In the genomic region with DNA sequence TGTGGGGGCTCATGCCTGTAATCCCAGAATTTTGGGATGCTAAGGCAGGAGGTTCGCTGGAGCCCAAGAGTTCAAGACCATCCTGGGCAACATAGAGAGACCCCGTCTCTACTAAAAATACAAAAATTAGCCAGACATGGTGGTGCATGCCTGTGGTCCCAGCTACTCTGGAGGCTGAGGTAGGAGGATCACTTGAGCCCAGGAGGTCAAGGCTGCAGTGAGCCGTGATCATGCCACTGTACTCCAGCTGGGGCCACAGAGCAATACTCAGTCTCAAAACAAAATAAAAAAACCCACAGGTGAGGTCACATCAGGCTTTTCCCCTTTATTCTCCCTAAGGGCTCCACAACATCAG, we compare ENCODE assay signal across 9 cellular contexts. TPM values are rescaled to one million over a fixed set of nuclear protein-coding genes. Genes with fewer than 3 reads are reported as not detected.
DNase-seq lines count a peak whose midpoint lies in the region; ATAC-seq, FAIRE-seq and TF ChIP-seq lines count a peak whose summit lies in the region.
"Not testable (repeated sequence)": the region's sequence is repeated elsewhere in the genome, so short reads cannot be mapped to it uniquely, and the experiment has no call there.
"Had no signal": no experiment of that assay in that cellular context is flagged by ENCODE, and none has a peak within 500 bp of the region (broad histone marks: within the 10 kb centered on the region; RNA-seq: fewer than 3 reads in every experiment).

No MANE protein-coding gene starts in this region.

- H3K56ac ChIP-seq in H1 (replicated peaks; ENCODE audit: insufficient read length, low read depth, low read length) = not testable (repeated sequence)

- FAIRE-seq in H1 (lab: Jason Lieb, UNC); HepG2 (lab: Jason Lieb, UNC): not testable (repeated sequence)

- not testable (repeated sequence) for H3K9me3 Mint-ChIP-seq in GM23338

- not testable (repeated sequence) for H3K36me3 Mint-ChIP-seq in GM23338 (ENCODE audit: low read depth)

- not testable (repeated sequence) for DNase-seq in GM23338 (ENCODE audit: low spot score); Panc1 (ENCODE audit: low read depth, low spot score); H1 (ENCODE audit: low read depth in 1 of 2, low spot score in 2 of 2); HepG2 (ENCODE audit: low spot score); gastrocnemius medialis

- not testable (repeated sequence) for H3K4me3 Mint-ChIP-seq in GM23338

- not testable (repeated sequence) for H2BK120ac ChIP-seq in H1 (replicated peaks; ENCODE audit: low read depth, low read length)

- not testable (repeated sequence) for H3F3A ChIP-seq in GM23338 (replicated peaks; ENCODE audit: low read depth)

- H4K20me1 ChIP-seq in GM23338 (replicated peaks; ENCODE audit: insufficient read depth); H1 (replicated peaks in 1 of 2; ENCODE audit: control insufficient read depth in 1 of 2, insufficient read depth in 2 of 2, low read length in 2 of 2); HepG2 (ENCODE audit: insufficient read depth, low read length): not testable (repeated sequence)

- TF ChIP-seq RAD21 in H1 (IDR thresholded peaks at IDR 0.05 in 1 of 2, conservative IDR thresholded peaks at IDR 0.05 in 1 of 2; ENCODE audit: low read depth in 2 of 2, low read length in 2 of 2); HepG2 (CRISPR knock-in tag; IDR thresholded peaks at IDR 0.05): not testable (repeated sequence)

- intact Hi-C loops in Panc1 (cut with micrococcal nuclease; ENCODE audit: unreplicated experiment) = loop anchor here (10.0 kb wide), 1 partner anchor 48 kb away; no protein-coding TSS in a partner anchor
- intact Hi-C loops in HepG2 (cut with micrococcal nuclease; ENCODE audit: unreplicated experiment) = loop anchor here (5.0 kb wide), 1 partner anchor 66 kb away; no protein-coding TSS in a partner anchor
- intact Hi-C loops in gastrocnemius medialis (cut with DNase I; ENCODE audit: low total_unique reads) = not testable (repeated sequence)

- H2BK12ac ChIP-seq in H1 (ENCODE audit: low read depth, low read length) = not testable (repeated sequence)

- not testable (repeated sequence) for TF ChIP-seq POLR2A in H1 (IDR thresholded peaks at IDR 0.05; ENCODE audit: control extremely low read depth in 1 of 2, low read depth in 2 of 2, low read length in 2 of 2); HepG2 (IDR thresholded peaks at IDR 0.05; ENCODE audit: insufficient read depth in 1 of 2, low read depth in 2 of 2, low read length in 2 of 2); gastrocnemius medialis (IDR thresholded peaks at IDR 0.05)

- not testable (repeated sequence) for H3K18ac ChIP-seq in H1 (ENCODE audit: extremely low read depth, low read length)

- ATAC-seq in GM23338, Panc1, HepG2, gastrocnemius medialis: not testable (repeated sequence)

- not testable (repeated sequence) for H3K4me1 ChIP-seq in GM23338 (ENCODE audit: insufficient read depth); H1 (replicated peaks in 1 of 4; ENCODE audit: control insufficient read depth in 3 of 4, insufficient read depth in 4 of 4, low read length in 3 of 4)
- peaks cover 90% of the 10 kb centered on the region for H3K4me1 ChIP-seq in Panc1 (ENCODE audit: control insufficient read depth, insufficient read depth, low read length)
- H3K4me1 ChIP-seq in HepG2 (ENCODE audit: insufficient read depth, low read length) = peaks cover 92% of the 10 kb centered on the region
- H3K4me1 ChIP-seq in gastrocnemius medialis = peaks cover 10 to 11% of the 10 kb centered on the region in 2 donors

- not testable (repeated sequence) for TF ChIP-seq CTCF in GM23338 (conservative IDR thresholded peaks at IDR 0.05; ENCODE audit: low read depth in 2 of 2); Panc1 (IDR thresholded peaks at IDR 0.05); H1 (IDR thresholded peaks at IDR 0.05; ENCODE audit: control extremely low read depth in 1 of 3, insufficient read depth in 1 of 3, low read depth in 1 of 3, low read length in 3 of 3); HepG2 (CRISPR knock-in tag; IDR thresholded peaks at IDR 0.05); gastrocnemius medialis (IDR thresholded peaks at IDR 0.05 in 4 of 5, conservative IDR thresholded peaks at IDR 0.05 in 1 of 5)

- peak overlapping the region; percentile 69 for H3K27ac ChIP-seq in GM23338 (ENCODE audit: low read depth)
- peak overlapping the region; percentile 99 for H3K27ac ChIP-seq in Panc1 (ENCODE audit: low read length)
- not testable (repeated sequence) for H3K27ac ChIP-seq in H1 (ENCODE audit: low read depth, low read length); HepG2 (ENCODE audit: extremely low read length, insufficient read depth, low read length)
- peak overlapping the region in 3 of 4 donors; percentile 7 to 40 (median 22) for H3K27ac ChIP-seq in gastrocnemius medialis

- not testable (repeated sequence) for H3K14ac ChIP-seq in H1 (ENCODE audit: insufficient read length)

- not testable (repeated sequence) for H3K23me2 ChIP-seq in H1 (ENCODE audit: low read depth, low read length)

- not testable (repeated sequence) for H3K9me2 ChIP-seq in GM23338 (ENCODE audit: insufficient read depth)

- H3K9me3 ChIP-seq in Panc1 (ENCODE audit: control insufficient read depth, insufficient read depth, low read depth, low read length); H1 (ENCODE audit: insufficient read depth in 2 of 2, low read depth in 1 of 2, low read length in 1 of 2); HepG2 (ENCODE audit: low read length); gastrocnemius medialis: not testable (repeated sequence)

- H3K79me2 ChIP-seq in GM23338 (replicated peaks; ENCODE audit: insufficient read depth); H1 (ENCODE audit: control insufficient read depth in 1 of 2, insufficient read depth in 2 of 2, low read length in 2 of 2); HepG2 (ENCODE audit: insufficient read depth, low read length): not testable (repeated sequence)

- CTCF ChIA-PET in Panc1 (lab: Charles Lee); HepG2 (lab: Yijun Ruan, JAX; ENCODE audit: low intra/inter-chr PET ratio, low total read pairs): not testable (repeated sequence)
- CTCF ChIA-PET in H1 (lab: Charles Lee; ENCODE audit: partially characterized antibody) = interaction anchor here (1.1 to 2.1 kb wide), 2 partner anchors 42 to 50 kb away, joined by 3 to 6 read pairs; no protein-coding TSS in a partner anchor

- peaks cover 13% of the 10 kb centered on the region; the same call in 2 of the 3 replicates for H3K4me1 Mint-ChIP-seq in GM23338

- POLR2A ChIA-PET in Panc1 (lab: Charles Lee) = not testable (repeated sequence)
- POLR2A ChIA-PET in H1 (lab: Charles Lee; ENCODE audit: partially characterized antibody) = interaction anchor here (0.6 kb wide), 1 partner anchor 1369 kb away, joined by 3 read pairs; no protein-coding TSS in a partner anchor
- POLR2A ChIA-PET in HepG2 (lab: Yijun Ruan, JAX) = interaction anchor here (1.3 kb wide), 1 partner anchor 31 kb away, joined by 3 read pairs; no protein-coding TSS in a partner anchor

- not testable (repeated sequence) for BruUV-seq in Panc1 (replicated peaks; lab: Mats Ljungman, UMichigan); HepG2 (replicated peaks; lab: Mats Ljungman, UMichigan)

- TF ChIP-seq EP300 in H1 (IDR thresholded peaks at IDR 0.05; ENCODE audit: borderline replicate concordance in 1 of 2, low read depth in 2 of 2, low read length in 2 of 2); HepG2 (IDR thresholded peaks at IDR 0.05; ENCODE audit: low read depth in 2 of 2, low read length in 2 of 2); HepG2 (CRISPR knock-in tag; IDR thresholded peaks at IDR 0.05; ENCODE audit: borderline replicate concordance): not testable (repeated sequence)

- not testable (repeated sequence) for H3K27ac Mint-ChIP-seq in GM23338

- H4K5ac ChIP-seq in H1 (ENCODE audit: insufficient read length, low read depth, low read length) = not testable (repeated sequence)

- H2AFZ ChIP-seq in GM23338; H1 (ENCODE audit: low read length); HepG2 (ENCODE audit: low read length): not testable (repeated sequence)

- H3K79me1 ChIP-seq in H1 (ENCODE audit: low read depth, low read length) = not testable (repeated sequence)

- H3K23ac ChIP-seq in H1 (ENCODE audit: insufficient read length) = not testable (repeated sequence)

- not testable (repeated sequence) for H3K9ac ChIP-seq in H1 (replicated peaks in 1 of 4; ENCODE audit: extremely low read depth in 1 of 4, low read depth in 3 of 4, low read length in 3 of 4); HepG2 (ENCODE audit: insufficient read depth, low read depth, low read length)

- peak overlapping the region; percentile 72 for H3K4ac ChIP-seq in H1 (replicated peaks; ENCODE audit: insufficient read length, low read depth, low read length)

- in situ Hi-C loops in Panc1 (cut with HindIII; ENCODE audit: low pct_unique_long_range_greater_than_20kb, low sequenced_read_pairs); HepG2 (cut with HindIII; ENCODE audit: extremely low pct_ligation_motif_present, low pct_unique_long_range_greater_than_20kb); gastrocnemius medialis (cut with MboI; ENCODE audit: low sequenced_read_pairs in 4 of 4): not testable (repeated sequence)

- not testable (repeated sequence) for H2BK20ac ChIP-seq in H1 (ENCODE audit: low read length)

- H4K8ac ChIP-seq in H1 (ENCODE audit: extremely low read depth, insufficient read depth, low read length) = not testable (repeated sequence)

- 93% methylated on average over 3 of the region's 3 CpGs; no CpG with 5 or more reads in 1 of the 2 experiments for WGBS in H1 (ENCODE audit: extremely low coverage in 1 of 2, insufficient coverage in 1 of 2, insufficient read length in 1 of 2, insufficient replicate concordance in 2 of 2, low coverage in 1 of 2, low lambda C conversion rate in 2 of 2, missing lambda C conversion rate in 1 of 2), 2 experiments
- WGBS in HepG2 (ENCODE audit: low lambda C conversion rate) = 28% methylated on average over 3 of the region's 3 CpGs

- H3K4me2 ChIP-seq in GM23338; H1 (ENCODE audit: insufficient read depth in 1 of 2, low read depth in 2 of 2, low read length in 2 of 2): not testable (repeated sequence)
- peak overlapping the region; percentile 43 for H3K4me2 ChIP-seq in HepG2 (ENCODE audit: low read depth, low read length)

- H2BK15ac ChIP-seq in H1 (ENCODE audit: low read length) = not testable (repeated sequence)

- peaks cover 12% of the 10 kb centered on the region for H3K27me3 Mint-ChIP-seq in GM23338 (ENCODE audit: insufficient read depth, low read depth, poor library complexity)

- not testable (repeated sequence) for H3K36me3 ChIP-seq in GM23338 (ENCODE audit: insufficient read depth); Panc1 (ENCODE audit: control insufficient read depth, insufficient read depth, low read length); H1 (ENCODE audit: control insufficient read depth in 2 of 4, insufficient read depth in 4 of 4, low read length in 3 of 4); HepG2 (replicated peaks in 1 of 2; ENCODE audit: control insufficient read depth in 1 of 2, insufficient read depth in 2 of 2, low read length in 2 of 2); gastrocnemius medialis

- H2AK5ac ChIP-seq in H1 (ENCODE audit: low read depth, low read length) = not testable (repeated sequence)

- H3K4me3 ChIP-seq in GM23338; Panc1 (ENCODE audit: low read depth in 2 of 2, low read length in 2 of 2); H1 (ENCODE audit: extremely low read depth in 1 of 4, insufficient read depth in 2 of 4, low read depth in 3 of 4, low read length in 4 of 4); gastrocnemius medialis: not testable (repeated sequence)
- peak overlapping the region in 1 of 3 experiments; percentile 26; a peak in 1 of 6 replicates for H3K4me3 ChIP-seq in HepG2 (replicated peaks in 1 of 3; ENCODE audit: insufficient read depth in 1 of 3, low read depth in 2 of 3, low read length in 3 of 3)

- H2BK5ac ChIP-seq in H1 (ENCODE audit: low read depth, low read length) = not testable (repeated sequence)

- not testable (repeated sequence) for H4K91ac ChIP-seq in H1 (replicated peaks; ENCODE audit: insufficient read length, low read length)

- H3K27me3 ChIP-seq in GM23338 (ENCODE audit: insufficient read depth); Panc1 (ENCODE audit: control insufficient read depth, insufficient read depth, low read length); H1 (replicated peaks in 1 of 4; ENCODE audit: control insufficient read depth in 3 of 4, extremely low read depth in 1 of 4, insufficient read depth in 3 of 4, low read length in 3 of 4); HepG2 (ENCODE audit: control insufficient read depth in 1 of 2, insufficient read depth in 2 of 2, low read length in 2 of 2); gastrocnemius medialis: not testable (repeated sequence)

RNA-seq across cellular contexts. Expression of a gene that starts 15.0 kb away (rescaled TPM):
- 6.0 and 6.3 TPM in 2 replicates for total RNA-seq in GM23338 (2014; rRNA removed; shearing (Covaris generic))
- polyA plus RNA-seq in GM23338 (2016; fragmentation: Nextera tagmentation; extraction: Ambion mirVana) = 3.9 and 4.9 TPM in 2 replicates
- 92.5 TPM for total RNA-seq in Panc1 (2021; ENCODE audit: unreplicated experiment)
- polyA plus RNA-seq in Panc1 (2012; ENCODE audit: insufficient read length) = 97.9 TPM
- 4.5 and 4.7 TPM in 2 replicates for total RNA-seq in H1 (2021; fragmentation: NEBNext Ultra II Directional; extraction: Animal tissue kit (Norgen Biotek cat#: 25700))
- 3.6 and 5.6 TPM in 2 replicates for polyA plus RNA-seq in H1 (2011; rRNA removed)
- polyA plus RNA-seq in H1 (2011; cell fraction: cytosol; rRNA removed) = 6.9 TPM
- polyA plus RNA-seq in H1 (2011; cell fraction: nucleus; rRNA removed) = 43.0 TPM
- 5.7 to 7.7 TPM (median 5.9 TPM) in 4 replicates for polyA plus RNA-seq in H1 (2012, experiment 1 of 2)
- 1.6 TPM for polyA plus RNA-seq in H1 (2012, experiment 2 of 2)
- 3.2 TPM for polyA plus RNA-seq in H1 (2013, experiment 1 of 2)
- 2.5 TPM for polyA plus RNA-seq in H1 (2013, experiment 2 of 2)
- polyA minus RNA-seq in H1 (2011; rRNA and poly(A)+ RNA removed) = 3.3 and 3.8 TPM in 2 replicates
- polyA minus RNA-seq in H1 (2011; cell fraction: cytosol; rRNA and poly(A)+ RNA removed) = 3.1 TPM
- polyA minus RNA-seq in H1 (2011; cell fraction: nucleus; rRNA and poly(A)+ RNA removed) = 9.2 TPM
- not detected in 2 replicates for total RNA-seq in HepG2 (2016; rRNA removed; fragmentation: Illumina TruSeq; extraction: Trizol)
- total RNA-seq in HepG2 (2016; cell fraction: cytosol; rRNA removed; fragmentation: Illumina TruSeq; extraction: Trizol; ENCODE audit: low read depth) = not detected in 2 replicates
- not detected in 2 replicates for total RNA-seq in HepG2 (2016; cell fraction: insoluble cytoplasmic fraction; rRNA removed; fragmentation: Illumina TruSeq; extraction: Trizol)
- not detected in 2 replicates for total RNA-seq in HepG2 (2016; cell fraction: membrane; rRNA removed; fragmentation: Illumina TruSeq; extraction: Trizol)
- not detected in 2 replicates for total RNA-seq in HepG2 (2016; cell fraction: nucleus; rRNA removed; fragmentation: Illumina TruSeq; extraction: Trizol)
- polyA plus RNA-seq in HepG2 (2011; rRNA removed) = 0.18 and 0.26 TPM in 2 replicates
- 0.05 TPM in 2 replicates for polyA plus RNA-seq in HepG2 (2011; cell fraction: cytosol; rRNA removed)
- polyA plus RNA-seq in HepG2 (2011; cell fraction: nucleus; rRNA removed) = 1.9 and 2.1 TPM in 2 replicates
- 0.11 and 0.36 TPM in 2 replicates for polyA plus RNA-seq in HepG2 (2012)
- not detected in 2 replicates for polyA plus RNA-seq in HepG2 (2016; cell fraction: cytosol; fragmentation: Illumina TruSeq; extraction: Trizol; ENCODE audit: low read depth)
- not detected in 2 replicates for polyA plus RNA-seq in HepG2 (2016; cell fraction: insoluble cytoplasmic fraction; fragmentation: Illumina TruSeq; extraction: Trizol; ENCODE audit: low read depth)
- polyA plus RNA-seq in HepG2 (2016; cell fraction: membrane; fragmentation: Illumina TruSeq; extraction: Trizol; ENCODE audit: low read depth) = not detected in 2 replicates
- 0.13 TPM in 1 of 2 replicates, not detected in the other for polyA plus RNA-seq in HepG2 (2016; cell fraction: nucleus; fragmentation: Illumina TruSeq; extraction: Trizol; ENCODE audit: insufficient read depth, low read depth)
- polyA minus RNA-seq in HepG2 (2011; rRNA and poly(A)+ RNA removed; ENCODE audit: low replicate concordance) = 0.42 TPM in 1 of 2 replicates, not detected in the other
- polyA minus RNA-seq in HepG2 (2011; cell fraction: cytosol; rRNA and poly(A)+ RNA removed) = not detected in 2 replicates
- 0.37 and 0.52 TPM in 2 replicates for polyA minus RNA-seq in HepG2 (2011; cell fraction: nucleus; rRNA and poly(A)+ RNA removed)
- total RNA-seq in gastrocnemius medialis = 10 to 100 TPM in 1 of 4 donors, 1 to 10 TPM in 3; 5.3 to 12.5 (median 8.2) TPM
- total RNA-seq: A172; CD4-positive, alpha-beta memory T cell; GM12878; GM23248 had no signal

RNA-seq across cellular contexts. Expression of a gene that starts 55.0 kb away (rescaled TPM):
- total RNA-seq in GM23338 (2014; rRNA removed; shearing (Covaris generic)) = 29.2 and 39.7 TPM in 2 replicates
- 20.0 and 23.5 TPM in 2 replicates for polyA plus RNA-seq in GM23338 (2016; fragmentation: Nextera tagmentation; extraction: Ambion mirVana)
- 132 TPM for total RNA-seq in Panc1 (2021; ENCODE audit: unreplicated experiment)
- polyA plus RNA-seq in Panc1 (2012; ENCODE audit: insufficient read length) = 11.2 TPM
- total RNA-seq in H1 (2021; fragmentation: NEBNext Ultra II Directional; extraction: Animal tissue kit (Norgen Biotek cat#: 25700)) = 27.3 and 34.1 TPM in 2 replicates
- 3.3 and 5.2 TPM in 2 replicates for polyA plus RNA-seq in H1 (2011; rRNA removed)
- polyA plus RNA-seq in H1 (2011; cell fraction: cytosol; rRNA removed) = 5.0 TPM
- 2.2 TPM for polyA plus RNA-seq in H1 (2011; cell fraction: nucleus; rRNA removed)
- 3.3 to 5.1 TPM (median 3.8 TPM) in 4 replicates for polyA plus RNA-seq in H1 (2012, experiment 1 of 2)
- 1.2 TPM for polyA plus RNA-seq in H1 (2012, experiment 2 of 2)
- 5.8 TPM for polyA plus RNA-seq in H1 (2013, experiment 1 of 2)
- polyA plus RNA-seq in H1 (2013, experiment 2 of 2) = 5.6 TPM
- polyA minus RNA-seq in H1 (2011; rRNA and poly(A)+ RNA removed) = 12.2 and 13.7 TPM in 2 replicates
- polyA minus RNA-seq in H1 (2011; cell fraction: cytosol; rRNA and poly(A)+ RNA removed) = 16.4 TPM
- 6.4 TPM for polyA minus RNA-seq in H1 (2011; cell fraction: nucleus; rRNA and poly(A)+ RNA removed)
- total RNA-seq in HepG2 (2016; rRNA removed; fragmentation: Illumina TruSeq; extraction: Trizol) = 22.2 and 26.6 TPM in 2 replicates
- 1.9 TPM in 2 replicates for total RNA-seq in HepG2 (2016; cell fraction: cytosol; rRNA removed; fragmentation: Illumina TruSeq; extraction: Trizol; ENCODE audit: low read depth)
- 21.4 and 26.1 TPM in 2 replicates for total RNA-seq in HepG2 (2016; cell fraction: insoluble cytoplasmic fraction; rRNA removed; fragmentation: Illumina TruSeq; extraction: Trizol)
- total RNA-seq in HepG2 (2016; cell fraction: membrane; rRNA removed; fragmentation: Illumina TruSeq; extraction: Trizol) = 10.5 and 11.8 TPM in 2 replicates
- 12.5 and 14.9 TPM in 2 replicates for total RNA-seq in HepG2 (2016; cell fraction: nucleus; rRNA removed; fragmentation: Illumina TruSeq; extraction: Trizol)
- 6.0 and 6.9 TPM in 2 replicates for polyA plus RNA-seq in HepG2 (2011; rRNA removed)
- 2.8 and 4.1 TPM in 2 replicates for polyA plus RNA-seq in HepG2 (2011; cell fraction: cytosol; rRNA removed)
- polyA plus RNA-seq in HepG2 (2011; cell fraction: nucleus; rRNA removed) = 2.6 and 3.1 TPM in 2 replicates
- polyA plus RNA-seq in HepG2 (2012) = 4.6 and 4.9 TPM in 2 replicates
- polyA plus RNA-seq in HepG2 (2016; cell fraction: cytosol; fragmentation: Illumina TruSeq; extraction: Trizol; ENCODE audit: low read depth) = 0.35 and 0.57 TPM in 2 replicates
- 8.8 and 9.1 TPM in 2 replicates for polyA plus RNA-seq in HepG2 (2016; cell fraction: insoluble cytoplasmic fraction; fragmentation: Illumina TruSeq; extraction: Trizol; ENCODE audit: low read depth)
- 2.6 and 2.7 TPM in 2 replicates for polyA plus RNA-seq in HepG2 (2016; cell fraction: membrane; fragmentation: Illumina TruSeq; extraction: Trizol; ENCODE audit: low read depth)
- polyA plus RNA-seq in HepG2 (2016; cell fraction: nucleus; fragmentation: Illumina TruSeq; extraction: Trizol; ENCODE audit: insufficient read depth, low read depth) = 13.0 and 13.3 TPM in 2 replicates
- 3.1 and 8.3 TPM in 2 replicates for polyA minus RNA-seq in HepG2 (2011; rRNA and poly(A)+ RNA removed; ENCODE audit: low replicate concordance)
- 22.0 and 24.4 TPM in 2 replicates for polyA minus RNA-seq in HepG2 (2011; cell fraction: cytosol; rRNA and poly(A)+ RNA removed)
- polyA minus RNA-seq in HepG2 (2011; cell fraction: nucleus; rRNA and poly(A)+ RNA removed) = 10.6 and 14.4 TPM in 2 replicates
- total RNA-seq in gastrocnemius medialis = 10 to 100 TPM in 1 of 4 donors, 1 to 10 TPM in 2, under 1 TPM in 1; 0.72 to 15.3 (median 2.3) TPM
- total RNA-seq: GM23248 had no signal
